14 cellular contexts compared by ENCODE assay signal in genomic region chr14:105162374-105162979, GRCh38. TPM values are rescaled to one million over a fixed set of nuclear protein-coding genes. Genes with fewer than 3 reads are reported as not detected.
DNase-seq lines count a peak whose midpoint lies in the region; ATAC-seq and TF ChIP-seq lines count a peak whose summit lies in the region.
"Had no signal": no experiment of that assay in that cellular context is flagged by ENCODE, and none has a peak within 500 bp of the region (broad histone marks: within the 10 kb centered on the region; RNA-seq: fewer than 3 reads in every experiment).

No MANE protein-coding gene starts in this region.

- H3K27me3 Mint-ChIP-seq in Calu3 (ENCODE audit: unreplicated experiment), result no peaks in the 10 kb centered on the region

- POLR2A ChIA-PET in PC-3 (lab: Charles Lee; ENCODE audit: unreplicated experiment), result no interaction called here

- no peak for TF ChIP-seq POLR2A in upper lobe of left lung (IDR thresholded peaks at IDR 0.05)

- no peaks in the 10 kb centered on the region for H3K36me3 ChIP-seq in PC-3 (ENCODE audit: low read depth, low read length)
- H3K36me3 ChIP-seq in upper lobe of left lung, result no peaks in the 10 kb centered on the region

- intact Hi-C loops in PC-3 (cut with micrococcal nuclease), result no loop called here
- intact Hi-C loops in left colon (cut with DNase I, micrococcal nuclease), result no loop called here
- intact Hi-C loops in Calu3 (cut with micrococcal nuclease; ENCODE audit: unreplicated experiment), result no loop called here

- H2AFZ ChIP-seq in PC-3 (ENCODE audit: low read length), result no peak overlapping the region

- TF ChIP-seq CTCF in PC-3 (conservative IDR thresholded peaks at IDR 0.05; ENCODE audit: low read depth, low read length) (no peak), upper lobe of left lung (IDR thresholded peaks at IDR 0.05) (no peak), Calu3 (IDR thresholded peaks at IDR 0.05; ENCODE audit: unreplicated experiment) (no peak)

- H4K20me1 ChIP-seq in PC-3 (ENCODE audit: low read length), result peaks cover 15% of the 10 kb centered on the region; the same call in 1 of the 2 replicates

- peaks cover 10% of the 10 kb centered on the region for H3K4me1 Mint-ChIP-seq in Calu3 (ENCODE audit: low read depth, unreplicated experiment)

- TF ChIP-seq EP300 in upper lobe of left lung (IDR thresholded peaks at IDR 0.05), result no peak

- no peaks in the 10 kb centered on the region for H3K27me3 ChIP-seq in PC-3 (ENCODE audit: low read length)
- peaks cover 0 to 6% (median 1%) of the 10 kb centered on the region in 4 donors for H3K27me3 ChIP-seq in upper lobe of left lung

- H3K79me2 ChIP-seq in PC-3 (ENCODE audit: low read length), result peaks cover 65% of the 10 kb centered on the region

- H3K36me3 Mint-ChIP-seq in Calu3 (ENCODE audit: insufficient read depth, unreplicated experiment), result peaks cover 4% of the 10 kb centered on the region

- H3K27ac ChIP-seq in PC-3 (ENCODE audit: low read length) (no peak overlapping the region), upper lobe of left lung (no peak overlapping the region)
- H3K27ac ChIP-seq: coronary artery had no signal

- BruUV-seq in PC-3 (replicated peaks; lab: Mats Ljungman, UMichigan), result no TSS peak
- BruUV-seq in Calu3 (replicated peaks; lab: Mats Ljungman, UMichigan), result no TSS peak

- ATAC-seq in PC-3, result no peak
- peak; percentile 22 for ATAC-seq in left colon
- ATAC-seq in upper lobe of left lung (ENCODE audit: low FRiP score in 2 of 2), result peak; percentile 66 to 83

- H3K9me3 ChIP-seq in PC-3 (ENCODE audit: low read length) (no peaks in the 10 kb centered on the region), upper lobe of left lung (no peaks in the 10 kb centered on the region)

- no peak overlapping the region for H3K9ac ChIP-seq in PC-3 (ENCODE audit: low read length)

- H3K4me3 Mint-ChIP-seq in Calu3 (ENCODE audit: low read depth, unreplicated experiment), result no peak overlapping the region

- peaks cover 21% of the 10 kb centered on the region for H3K4me1 ChIP-seq in PC-3 (ENCODE audit: insufficient read depth, low read length)
- peaks cover 2 to 18% (median 8%) of the 10 kb centered on the region in 4 donors for H3K4me1 ChIP-seq in upper lobe of left lung

- no peak overlapping the region for H3K4me2 ChIP-seq in PC-3 (ENCODE audit: low read length)
- H3K4me2 ChIP-seq: smooth muscle cell had no signal

- DNase-seq in activated effector memory CD4-positive, alpha-beta T cell treated with anti-CD3 and anti-CD28 coated beads, Interleukin-2, amount 50 U/mL, for 16 hours, result peak; percentile 72
- no peak for DNase-seq in activated effector memory CD4-positive, alpha-beta T cell treated with Interleukin-2 at 50 U/mL for 16 hours
- DNase-seq in PC-3 (peak; percentile 16), left colon (peak in 1 of 2 donors; percentile 35), upper lobe of left lung (peak; percentile 47 to 75), Calu3 (no peak), NCI-H146 treated with DMSO at 0.1 percent for 48 hours (lab: John Stamatoyannopoulos, UW; ENCODE audit: unreplicated experiment) (no peak)
- DNase-seq in activated naive CD4-positive, alpha-beta T cell (lab: John Stamatoyannopoulos, UW), result no peak
- DNase-seq: activated CD4-positive, alpha-beta T cell treated with anti-CD3 and anti-CD28 coated beads, Interleukin-2, amount 50 U/mL, for 48 hours; naive B cell; NCI-H1694 treated with DMSO at 0.1 percent for 48 hours; T-helper 2 cell had no signal

- CTCF ChIA-PET in PC-3 (lab: Charles Lee), result no interaction called here
- CTCF ChIA-PET in Calu3 (lab: Charles Lee), result no interaction called here

- 83% methylated on average over 1 of the region's 2 CpGs; no CpG with 5 or more reads in 1 of the 2 donors for WGBS in upper lobe of left lung, 2 donors

- no peaks in the 10 kb centered on the region for H3K9me2 ChIP-seq in PC-3 (replicated peaks; ENCODE audit: low read length)

- H3F3A ChIP-seq in PC-3 (ENCODE audit: low read length, unreplicated experiment), result no peaks in the 10 kb centered on the region

- H3K9me3 Mint-ChIP-seq in Calu3 (ENCODE audit: low read depth, unreplicated experiment), result no peaks in the 10 kb centered on the region

- H3K4me3 ChIP-seq in PC-3 (ENCODE audit: low read length), result no peak overlapping the region
- H3K4me3 ChIP-seq in upper lobe of left lung, result no peak overlapping the region
- H3K4me3 ChIP-seq: coronary artery, smooth muscle cell had no signal

- no peak overlapping the region for H3K27ac Mint-ChIP-seq in Calu3 (ENCODE audit: unreplicated experiment)

RNA-seq across cellular contexts. Expression of gene JAG2, which starts 6.1 kb away (rescaled TPM):
- total RNA-seq in PC-3 (2014; rRNA removed), result 57.1 and 59.3 TPM in 2 replicates
- 10 to 100 TPM in 1 of 2 donors, 1 to 10 TPM in 1; 7.6 to 11.9 TPM for total RNA-seq in left colon
- 10 to 100 TPM; 14.9 to 43.4 (median 23.8) TPM for total RNA-seq in upper lobe of left lung
- 13.8 and 17.6 TPM in 2 replicates for total RNA-seq in Calu3 (2022)

RNA-seq across cellular contexts. Expression of gene NUDT14, which starts 18.6 kb away (rescaled TPM):
- total RNA-seq in PC-3 (2014; rRNA removed) (50.8 and 82.1 TPM in 2 replicates), left colon (10 to 100 TPM; 45.6 to 56.8 TPM), upper lobe of left lung (10 to 100 TPM; 17.9 to 87.5 (median 54.9) TPM), Calu3 (2022) (38.0 TPM in 2 replicates)

Comparison
In these comparisons a context has a peak if more than half of its experiments do, and no peak if none do; other contexts are left out.
1. DNase-seq: peak in activated effector memory CD4-positive, alpha-beta T cell treated with anti-CD3 and anti-CD28 coated beads, Interleukin-2, amount 50 U/mL, for 16 hours (single experiment), PC-3 (single experiment) and upper lobe of left lung (2 of 2); none in activated effector memory CD4-positive, alpha-beta T cell treated with Interleukin-2 at 50 U/mL for 16 hours (single experiment), activated naive CD4-positive, alpha-beta T cell (0 of 4), Calu3 (single experiment) and NCI-H146 treated with DMSO at 0.1 percent for 48 hours (single experiment).